In the genomic region with DNA sequence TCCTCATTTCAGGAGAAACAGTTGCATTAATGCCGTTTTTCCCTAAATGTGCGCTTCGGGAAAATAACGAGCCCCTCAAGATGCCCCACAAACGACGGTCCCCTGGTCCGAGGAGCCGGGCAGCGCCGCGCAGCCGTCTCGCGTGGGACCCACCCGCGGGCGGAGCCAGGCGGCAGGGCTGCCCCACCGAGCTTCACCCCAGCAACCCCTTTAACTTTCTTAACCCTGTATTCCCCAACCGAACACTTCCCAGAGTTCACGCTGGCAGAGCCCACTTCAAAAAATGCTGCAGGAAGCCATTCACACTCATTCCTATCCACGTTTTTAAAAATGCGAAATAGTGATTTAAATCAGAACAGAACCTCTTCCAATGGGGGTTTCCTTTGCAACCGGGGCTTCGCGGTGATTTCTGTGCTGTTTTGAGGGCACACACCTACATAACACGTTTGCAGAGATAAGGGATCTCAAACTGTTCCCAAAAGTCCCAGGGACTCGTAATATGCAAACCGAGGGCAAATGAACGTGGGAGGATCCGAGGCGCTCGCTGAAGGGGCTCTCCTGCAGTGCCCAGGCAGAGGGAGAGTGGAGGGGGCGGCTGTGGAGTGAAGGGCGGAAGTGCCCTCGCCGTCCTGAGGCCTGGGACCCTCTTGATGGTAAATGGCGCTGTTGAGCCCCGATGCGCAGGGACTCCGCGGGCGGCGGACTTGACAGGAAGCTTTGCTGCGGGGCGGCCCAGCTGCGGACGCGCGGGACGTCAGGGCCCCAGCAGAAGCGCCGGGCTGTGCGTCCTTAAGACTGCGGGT, we compare ENCODE assay signal across 8 cellular contexts.
DNase-seq lines count a peak whose midpoint lies in the region; TF ChIP-seq lines count a peak whose summit lies in the region.

No MANE protein-coding gene starts in this region.

- TF ChIP-seq CTCF in epithelial cell of proximal tubule (conservative IDR thresholded peaks at IDR 0.05; ENCODE audit: low read depth, low read length): no peak

- peak; percentile 52 for DNase-seq in DMS153 treated with DMSO at 0.1 percent for 48 hours (lab: John Stamatoyannopoulos, UW; ENCODE audit: unreplicated experiment)
- no peak for DNase-seq in DMS153 (lab: John Stamatoyannopoulos, UW)
- peak; percentile 63 for DNase-seq in HEK293T (ENCODE audit: extremely low spot score)
- peak; percentile 39 for DNase-seq in NCI-H1092 (lab: John Stamatoyannopoulos, UW)
- DNase-seq in activated CD4-positive, alpha-beta T cell treated with anti-CD3 and anti-CD28 coated beads, Interleukin-2, amount 50 U/mL, for 1 hour: peak; percentile 4
- no peak for DNase-seq in epithelial cell of proximal tubule (ENCODE audit: low read depth)

- H3K36me3 ChIP-seq in mucosa of stomach (ENCODE audit: control insufficient read depth, insufficient read depth, low read length) (no peaks in the 10 kb centered on the region), subcutaneous abdominal adipose tissue (ENCODE audit: control insufficient read depth in 5 of 5, insufficient read depth in 5 of 5, low read length in 5 of 5) (no peaks in the 10 kb centered on the region)

- H3K27me3 ChIP-seq in mucosa of stomach (ENCODE audit: control insufficient read depth, insufficient read depth, low read length) (peaks cover 8% of the 10 kb centered on the region), subcutaneous abdominal adipose tissue (ENCODE audit: control insufficient read depth in 5 of 5, insufficient read depth in 4 of 5, low read length in 5 of 5) (no peaks in the 10 kb centered on the region)

- POLR2A ChIA-PET in HEK293T (lab: Yijun Ruan, JAX): interaction anchor here (0.7 to 1.5 kb wide), 5 partner anchors 11 to 60 kb away, joined by 3 to 5 read pairs (median 4); no protein-coding TSS in a partner anchor

- H3K9me3 ChIP-seq in mucosa of stomach (ENCODE audit: control insufficient read depth, low read length) (no peaks in the 10 kb centered on the region), subcutaneous abdominal adipose tissue (ENCODE audit: control insufficient read depth in 5 of 5, low read length in 5 of 5) (no peaks in the 10 kb centered on the region)

- CTCF ChIA-PET in HEK293T (lab: Yijun Ruan, JAX): no interaction called here

- peak overlapping the region; percentile 67 for H3K4me3 ChIP-seq in epithelial cell of proximal tubule (ENCODE audit: low read depth, low read length)
- H3K4me3 ChIP-seq in mucosa of stomach (ENCODE audit: low read length): peak overlapping the region; percentile 16
- peak overlapping the region; percentile 70 to 89 (median 82) for H3K4me3 ChIP-seq in subcutaneous abdominal adipose tissue (ENCODE audit: low read depth in 1 of 5, low read length in 5 of 5)

- peak overlapping the region; percentile 12 for H3K9ac ChIP-seq in mucosa of stomach (ENCODE audit: low read length)
- H3K9ac ChIP-seq in subcutaneous abdominal adipose tissue (ENCODE audit: low read length in 5 of 5): peak overlapping the region in 4 of 5 donors; percentile 40 to 66 (median 59)

- no peak overlapping the region for H3K27ac ChIP-seq in subcutaneous abdominal adipose tissue (ENCODE audit: low read depth, low read length)

- H3K4me1 ChIP-seq in mucosa of stomach (ENCODE audit: control insufficient read depth, insufficient read depth, low read length): no peaks in the 10 kb centered on the region
- H3K4me1 ChIP-seq in subcutaneous abdominal adipose tissue (ENCODE audit: control insufficient read depth in 5 of 5, insufficient read depth in 5 of 5, low read length in 5 of 5): peaks cover 0 to 16% (median 14%) of the 10 kb centered on the region in 5 donors

TF ChIP-seq in HEK293T, 16 proteins besides CTCF, POLR2A, EP300 and RAD21:
- TF ChIP-seq ELF4 (IDR thresholded peaks at IDR 0.05) (peak; percentile 14; the same call in 1 of the 2 replicates), L3MBTL2 (conservative IDR thresholded peaks at IDR 0.05) (peak; percentile 78), SP1 (IDR thresholded peaks at IDR 0.05) (no peak), TARDBP (IDR thresholded peaks at IDR 0.05) (peak; percentile 71; the same call in 1 of the 2 replicates)
TF ChIP-seq in HEK293T: peak in this region for 3.

Comparison
In these comparisons a context has a peak if more than half of its experiments do, and no peak if none do; other contexts are left out.
1. DNase-seq: peak in DMS153 treated with DMSO at 0.1 percent for 48 hours (single experiment), HEK293T (single experiment), NCI-H1092 (single experiment) and activated CD4-positive, alpha-beta T cell treated with anti-CD3 and anti-CD28 coated beads, Interleukin-2, amount 50 U/mL, for 1 hour (single experiment); none in DMS153 (single experiment) and epithelial cell of proximal tubule (single experiment).
2. H3K4me3 ChIP-seq: peak in every context shown above with its lines; median percentile 82 in subcutaneous abdominal adipose tissue; 67 in epithelial cell of proximal tubule; 16 in mucosa of stomach.